Comparison of ENCODE assay signal across 28 cellular contexts in the genomic region with DNA sequence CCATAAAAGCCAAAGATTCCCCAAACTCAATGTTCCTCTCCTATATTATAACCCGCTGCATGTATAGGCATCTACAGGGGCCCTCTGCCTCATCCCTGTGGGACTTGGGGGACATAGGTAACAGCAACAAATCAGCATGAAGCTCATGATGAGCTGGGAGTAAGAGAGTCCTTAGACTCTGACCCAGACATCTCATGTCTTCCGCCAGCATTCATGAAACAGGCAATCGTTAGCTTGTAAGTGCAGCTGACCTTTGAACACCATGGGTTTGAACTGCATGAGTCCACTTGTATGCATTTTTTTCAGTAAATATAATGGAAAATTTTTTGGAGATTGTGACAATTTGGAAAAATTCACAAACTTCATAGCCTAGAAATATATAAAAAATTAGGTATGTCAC.
"Had no signal": no experiment of that assay in that cellular context is flagged by ENCODE, and none has a peak within 500 bp of the region (broad histone marks: within the 10 kb centered on the region; RNA-seq: fewer than 3 reads in every experiment).

No MANE protein-coding gene starts in this region.

- H3K4me3 ChIP-seq: breast epithelium, left lung, lower lobe of right lung, ovary, sigmoid colon, upper lobe of right lung had no signal

- ATAC-seq: activated naive CD8-positive, alpha-beta T cell treated with anti-CD3 and anti-CD28 coated beads, Interleukin-2, amount 50 U/mL, for 24 hours; esophagus mucosa; left lung; lower lobe of right lung; naive thymus-derived CD4-positive, alpha-beta T cell had no signal

- H3K4me3 Mint-ChIP-seq: activated naive CD4-positive, alpha-beta T cell treated with anti-CD3 and anti-CD28 coated beads, Interleukin-2, amount 50 U/mL, for 24 hours; activated naive CD8-positive, alpha-beta T cell treated with anti-CD3 and anti-CD28 coated beads, Interleukin-2, amount 50 U/mL, for 24 hours; dendritic cell treated with granulocyte-macrophage colony-stimulating factor and Interleukin-4, amounts not matched to agents 40 ng/mL and 50 ng/mL, for 4 days; endodermal cell; immature natural killer cell; naive thymus-derived CD4-positive, alpha-beta T cell had no signal

- H3K9me3 Mint-ChIP-seq: activated naive CD4-positive, alpha-beta T cell treated with anti-CD3 and anti-CD28 coated beads, Interleukin-2, amount 50 U/mL, for 24 hours; activated naive CD8-positive, alpha-beta T cell treated with anti-CD3 and anti-CD28 coated beads, Interleukin-2, amount 50 U/mL, for 24 hours; activated T-helper 2 cell treated with anti-CD3 and anti-CD28 coated beads, Interferon-gamma antibody, Interleukin-2, Interleukin-4, amounts not matched to agents 10 μg/mL and 5 μg/mL and 100 μg/mL, durations not matched to agents 14 hours and 24 hours and 36 hours; dendritic cell treated with granulocyte-macrophage colony-stimulating factor and Interleukin-4, amounts not matched to agents 40 ng/mL and 50 ng/mL, for 4 days; endodermal cell; immature natural killer cell; naive thymus-derived CD4-positive, alpha-beta T cell had no signal

- H3K36me3 ChIP-seq: breast epithelium, left lung, lower lobe of right lung, ovary, sigmoid colon, upper lobe of right lung had no signal

- H3K4me1 ChIP-seq: breast epithelium, left lung, lower lobe of right lung, sigmoid colon, upper lobe of right lung had no signal

- H3K36me3 Mint-ChIP-seq: activated naive CD4-positive, alpha-beta T cell treated with anti-CD3 and anti-CD28 coated beads, Interleukin-2, amount 50 U/mL, for 24 hours had no signal

- DNase-seq: activated CD4-positive, alpha-beta T cell treated with anti-CD3 and anti-CD28 coated beads for 48 hours; activated CD4-positive, alpha-beta T cell treated with anti-CD3 and anti-CD28 coated beads, Interleukin-2, amount 50 U/mL, for 48 hours; activated CD4-positive, CD25-positive, alpha-beta regulatory T cell; activated CD8-positive, alpha-beta memory T cell treated with anti-CD3 and anti-CD28 coated beads, Interleukin-2, amount 50 U/mL, for 4 hours; activated naive CD8-positive, alpha-beta T cell treated with anti-CD3 and anti-CD28 coated beads, Interleukin-2, amount 50 U/mL, for 24 hours; activated T-cell treated with anti-CD3 and anti-CD28 coated beads, Interleukin-2, amount 50 U/mL, for 1 hour; amygdala; central memory CD4-positive, alpha-beta T cell; endodermal cell; foreskin fibroblast; head of caudate nucleus; hypothalamus; immature natural killer cell; left lung; lower lobe of right lung; naive thymus-derived CD4-positive, alpha-beta T cell; ovary; sigmoid colon; stimulated activated CD4-positive, alpha-beta T cell treated with anti-CD3 and anti-CD28 coated beads, Interleukin-15, amount 100 ng/mL, for 24 hours; stimulated activated CD4-positive, alpha-beta T cell treated with anti-CD3 and anti-CD28 coated beads, Interleukin-2, amount 100 ng/mL, for 24 hours; stimulated activated naive CD4-positive, alpha-beta T cell; upper lobe of right lung had no signal

- H3K27ac ChIP-seq: breast epithelium, left lung, lower lobe of right lung, ovary, sigmoid colon, upper lobe of right lung had no signal

- H3K4me1 Mint-ChIP-seq: activated naive CD8-positive, alpha-beta T cell treated with anti-CD3 and anti-CD28 coated beads, Interleukin-2, amount 50 U/mL, for 24 hours; immature natural killer cell had no signal

- H3K27ac Mint-ChIP-seq: activated naive CD4-positive, alpha-beta T cell treated with anti-CD3 and anti-CD28 coated beads, Interleukin-2, amount 50 U/mL, for 24 hours; activated naive CD8-positive, alpha-beta T cell treated with anti-CD3 and anti-CD28 coated beads, Interleukin-2, amount 50 U/mL, for 24 hours; activated T-helper 2 cell treated with anti-CD3 and anti-CD28 coated beads, Interferon-gamma antibody, Interleukin-2, Interleukin-4, amounts not matched to agents 10 μg/mL and 5 μg/mL and 100 μg/mL, durations not matched to agents 14 hours and 24 hours and 36 hours; dendritic cell treated with granulocyte-macrophage colony-stimulating factor and Interleukin-4, amounts not matched to agents 40 ng/mL and 50 ng/mL, for 4 days; endodermal cell; immature natural killer cell; naive thymus-derived CD4-positive, alpha-beta T cell; progenitor cell of endocrine pancreas had no signal

- H3K27me3 Mint-ChIP-seq: activated naive CD4-positive, alpha-beta T cell treated with anti-CD3 and anti-CD28 coated beads, Interleukin-2, amount 50 U/mL, for 24 hours; activated naive CD8-positive, alpha-beta T cell treated with anti-CD3 and anti-CD28 coated beads, Interleukin-2, amount 50 U/mL, for 24 hours; dendritic cell treated with granulocyte-macrophage colony-stimulating factor and Interleukin-4, amounts not matched to agents 40 ng/mL and 50 ng/mL, for 4 days; progenitor cell of endocrine pancreas had no signal

- H3K27me3 ChIP-seq: breast epithelium, left lung, ovary, sigmoid colon, upper lobe of right lung had no signal

- H3K9me3 ChIP-seq: breast epithelium, left lung, lower lobe of right lung, ovary, sigmoid colon, upper lobe of right lung had no signal
